Comparison of ENCODE assay signal across 24 cellular contexts in the genomic region with DNA sequence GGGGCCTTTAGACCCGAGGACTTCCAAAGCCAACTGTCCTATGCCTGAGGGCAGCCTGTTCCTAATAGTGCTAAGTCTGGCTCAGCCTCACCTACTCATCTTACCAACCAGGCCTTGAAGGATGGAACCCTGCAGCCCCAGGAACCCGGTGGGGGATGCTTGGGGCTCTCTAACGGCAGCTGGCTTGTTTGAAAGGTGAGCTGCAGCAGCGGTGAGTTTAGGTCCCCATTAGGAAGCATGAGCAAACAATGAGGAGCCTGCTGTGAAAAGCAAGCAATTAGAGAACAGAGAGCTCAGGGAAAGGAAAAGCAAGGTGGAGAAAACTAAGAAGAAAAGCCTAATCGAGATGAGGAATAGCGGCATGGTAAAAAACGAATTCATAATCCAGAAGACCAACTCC. TPM values are rescaled to one million over a fixed set of nuclear protein-coding genes. Genes with fewer than 3 reads are reported as not detected.
A peak's percentile ranks its signal among the peaks of the same experiment; 100 is the strongest.
DNase-seq lines count a peak whose midpoint lies in the region; ATAC-seq and TF ChIP-seq lines count a peak whose summit lies in the region.
"Had no signal": no experiment of that assay in that cellular context is flagged by ENCODE, and none has a peak within 500 bp of the region (broad histone marks: within the 10 kb centered on the region; RNA-seq: fewer than 3 reads in every experiment).

No MANE protein-coding gene starts in this region.

- no peak overlapping the region for H2AFZ ChIP-seq in GM23338

- H3K9me2 ChIP-seq in GM23338 (ENCODE audit: insufficient read depth) = no peaks in the 10 kb centered on the region

- H3K27me3 ChIP-seq in GM23338 (ENCODE audit: insufficient read depth) (no peaks in the 10 kb centered on the region), endodermal cell (ENCODE audit: control insufficient read depth, insufficient read depth, low read length, poor library complexity, severe bottlenecking) (no peaks in the 10 kb centered on the region)
- H3K27me3 ChIP-seq in CD8-positive, alpha-beta memory T cell (ENCODE audit: insufficient read depth, low read length, poor library complexity, severe bottlenecking) = no peaks in the 10 kb centered on the region
- H3K27me3 ChIP-seq: Peyer's patch, SJSA1 had no signal

- no peaks in the 10 kb centered on the region for H3K79me2 ChIP-seq in GM23338 (replicated peaks; ENCODE audit: insufficient read depth)

- TF ChIP-seq CTCF in GM23338 (conservative IDR thresholded peaks at IDR 0.05; ENCODE audit: low read depth in 2 of 2) = no peak
- no peak for TF ChIP-seq CTCF in endodermal cell (conservative IDR thresholded peaks at IDR 0.05)

- H3K9me3 ChIP-seq in endodermal cell (ENCODE audit: control insufficient read depth, low read length) = no peaks in the 10 kb centered on the region
- no peaks in the 10 kb centered on the region for H3K9me3 ChIP-seq in CD8-positive, alpha-beta memory T cell (ENCODE audit: low read length)
- H3K9me3 ChIP-seq: Peyer's patch, SJSA1 had no signal

- H3K4me3 Mint-ChIP-seq in GM23338 (no peak overlapping the region), endodermal cell (no peak overlapping the region)
- no peak overlapping the region for H3K4me3 Mint-ChIP-seq in naive thymus-derived CD8-positive, alpha-beta T cell
- H3K4me3 Mint-ChIP-seq in CD8-positive, alpha-beta memory T cell = no peak overlapping the region
- H3K4me3 Mint-ChIP-seq: CD8-positive, alpha-beta T cell had no signal

- H3K4me3 ChIP-seq in GM23338 (no peak overlapping the region), endodermal cell (ENCODE audit: low read length) (no peak overlapping the region)
- H3K4me3 ChIP-seq in CD8-positive, alpha-beta memory T cell (ENCODE audit: low read length) = no peak overlapping the region
- H3K4me3 ChIP-seq: GM12878, Peyer's patch, SJSA1 had no signal

- H3K4me1 ChIP-seq in GM23338 (ENCODE audit: insufficient read depth) = peaks cover 11% of the 10 kb centered on the region
- H3K4me1 ChIP-seq in endodermal cell (ENCODE audit: control insufficient read depth, insufficient read depth, low read length) = no peaks in the 10 kb centered on the region
- no peaks in the 10 kb centered on the region for H3K4me1 ChIP-seq in CD8-positive, alpha-beta memory T cell (ENCODE audit: insufficient read depth, low read length)
- H3K4me1 ChIP-seq: Peyer's patch, SJSA1 had no signal

- H3K9ac ChIP-seq in endodermal cell (ENCODE audit: extremely low read depth, low read length, poor library complexity, severe bottlenecking) = no peak overlapping the region
- H3K9ac ChIP-seq: KMS-11 had no signal

- H3K36me3 Mint-ChIP-seq in GM23338 (ENCODE audit: low read depth) = peaks cover 10% of the 10 kb centered on the region
- no peaks in the 10 kb centered on the region for H3K36me3 Mint-ChIP-seq in endodermal cell (ENCODE audit: low read depth)
- H3K36me3 Mint-ChIP-seq in naive thymus-derived CD8-positive, alpha-beta T cell = peaks cover 22 to 100% (median 75%) of the 10 kb centered on the region in 3 donors
- H3K36me3 Mint-ChIP-seq in CD8-positive, alpha-beta memory T cell = peaks cover 31 to 99% (median 45%) of the 10 kb centered on the region in 3 donors

- H4K20me1 ChIP-seq in GM23338 (replicated peaks; ENCODE audit: insufficient read depth) = no peaks in the 10 kb centered on the region

- POLR2A ChIA-PET in naive thymus-derived CD8-positive, alpha-beta T cell (lab: Charles Lee) = interaction anchor here (0.7 kb wide), 1 partner anchor 580 kb away, joined by 3 read pairs; no protein-coding TSS in a partner anchor
- POLR2A ChIA-PET in CD8-positive, alpha-beta memory T cell (lab: Charles Lee) = no interaction called here

- WGBS in endodermal cell (ENCODE audit: insufficient coverage in 1 of 2, insufficient read length in 1 of 2), 2 experiments = 65 to 79% methylated on average over 4 to 7 of the region's 7 CpGs

- peaks cover 9% of the 10 kb centered on the region; the same call in 2 of the 3 replicates for H3K9me3 Mint-ChIP-seq in GM23338
- peaks cover 6% of the 10 kb centered on the region for H3K9me3 Mint-ChIP-seq in endodermal cell
- H3K9me3 Mint-ChIP-seq in naive thymus-derived CD8-positive, alpha-beta T cell = no peaks in the 10 kb centered on the region
- H3K9me3 Mint-ChIP-seq in CD8-positive, alpha-beta memory T cell = no peaks in the 10 kb centered on the region
- H3K9me3 Mint-ChIP-seq: CD8-positive, alpha-beta T cell had no signal

- H3K27me3 Mint-ChIP-seq in GM23338 (ENCODE audit: insufficient read depth, low read depth, poor library complexity) (peaks cover 7% of the 10 kb centered on the region), endodermal cell (ENCODE audit: insufficient read depth) (peaks cover 2% of the 10 kb centered on the region)
- no peaks in the 10 kb centered on the region for H3K27me3 Mint-ChIP-seq in naive thymus-derived CD8-positive, alpha-beta T cell
- H3K27me3 Mint-ChIP-seq in CD8-positive, alpha-beta memory T cell = peaks cover 0 to 1% of the 10 kb centered on the region in 2 donors

- peak; percentile 23 for DNase-seq in GM23338 (ENCODE audit: low spot score)
- peak; percentile 27 for DNase-seq in NCI-H69 (lab: John Stamatoyannopoulos, UW)
- no peak for DNase-seq in endodermal cell
- DNase-seq in naive thymus-derived CD8-positive, alpha-beta T cell = no peak
- no peak for DNase-seq in NCI-H2227 treated with DMSO at 0.1 percent for 48 hours (lab: John Stamatoyannopoulos, UW)
- no peak for DNase-seq in CD8-positive, alpha-beta memory T cell
- DNase-seq in DMS 273 treated with DMSO at 0.1 percent for 48 hours (lab: John Stamatoyannopoulos, UW) = no peak
- DNase-seq: C1 segment of cervical spinal cord; CD8-positive, alpha-beta T cell; DMS79 treated with DMSO at 0.1 percent for 48 hours; GOT3; IMR-90; NCI-H1092 treated with DMSO at 0.1 percent for 48 hours; NCI-H1436 treated with DMSO at 0.1 percent for 48 hours; NCI-H1930; NCI-H2171; NCI-H446; NCI-H82; Peyer's patch; T-helper 1 cell had no signal

- no peaks in the 10 kb centered on the region for H3F3A ChIP-seq in GM23338 (replicated peaks; ENCODE audit: low read depth)

- CTCF ChIA-PET in CD8-positive, alpha-beta memory T cell (lab: Charles Lee) = no interaction called here

- H3K4me2 ChIP-seq in GM23338 = no peak overlapping the region
- H3K4me2 ChIP-seq: KMS-11 had no signal

- H3K4me1 Mint-ChIP-seq in GM23338 (peaks cover 21% of the 10 kb centered on the region), endodermal cell (peaks cover 10% of the 10 kb centered on the region)
- peaks cover 0 to 10% (median 3%) of the 10 kb centered on the region in 4 donors for H3K4me1 Mint-ChIP-seq in naive thymus-derived CD8-positive, alpha-beta T cell
- H3K4me1 Mint-ChIP-seq in CD8-positive, alpha-beta memory T cell = peaks cover 0 to 2% (median 0%) of the 10 kb centered on the region in 3 donors

- H3K36me3 ChIP-seq in GM23338 (ENCODE audit: insufficient read depth) (no peaks in the 10 kb centered on the region), endodermal cell (ENCODE audit: control insufficient read depth, insufficient read depth, low read length) (no peaks in the 10 kb centered on the region)
- peaks cover 50% of the 10 kb centered on the region for H3K36me3 ChIP-seq in CD8-positive, alpha-beta memory T cell (ENCODE audit: insufficient read depth, low read length)
- H3K36me3 ChIP-seq: SJSA1 had no signal

- ATAC-seq in GM23338 (peak; percentile 80), GM19395 (IDR thresholded peaks at IDR 0.05; ENCODE audit: unreplicated experiment) (no peak)
- no peak for ATAC-seq in naive thymus-derived CD8-positive, alpha-beta T cell
- ATAC-seq: CD8-positive, alpha-beta T cell; GM12878 had no signal

- no peak overlapping the region for H3K27ac Mint-ChIP-seq in GM23338
- H3K27ac Mint-ChIP-seq in endodermal cell = no peak overlapping the region
- peak overlapping the region in 6 of 10 donors; percentile 7 to 75 (median 60) for H3K27ac Mint-ChIP-seq in naive thymus-derived CD8-positive, alpha-beta T cell
- H3K27ac Mint-ChIP-seq in CD8-positive, alpha-beta memory T cell = peak overlapping the region in 1 of 8 donors; percentile 61

- H3K27ac ChIP-seq in GM23338 (ENCODE audit: low read depth) = no peak overlapping the region
- peak overlapping the region; percentile 80 for H3K27ac ChIP-seq in endodermal cell (ENCODE audit: low read depth, low read length)
- no peak overlapping the region for H3K27ac ChIP-seq in CD8-positive, alpha-beta memory T cell (ENCODE audit: low read depth, low read length)
- H3K27ac ChIP-seq: KMS-11, Peyer's patch, SJSA1 had no signal

TF ChIP-seq in GM23338, 12 proteins besides CTCF, POLR2A, EP300 and RAD21 (continues in another document):
- TF ChIP-seq, protein P1, sequence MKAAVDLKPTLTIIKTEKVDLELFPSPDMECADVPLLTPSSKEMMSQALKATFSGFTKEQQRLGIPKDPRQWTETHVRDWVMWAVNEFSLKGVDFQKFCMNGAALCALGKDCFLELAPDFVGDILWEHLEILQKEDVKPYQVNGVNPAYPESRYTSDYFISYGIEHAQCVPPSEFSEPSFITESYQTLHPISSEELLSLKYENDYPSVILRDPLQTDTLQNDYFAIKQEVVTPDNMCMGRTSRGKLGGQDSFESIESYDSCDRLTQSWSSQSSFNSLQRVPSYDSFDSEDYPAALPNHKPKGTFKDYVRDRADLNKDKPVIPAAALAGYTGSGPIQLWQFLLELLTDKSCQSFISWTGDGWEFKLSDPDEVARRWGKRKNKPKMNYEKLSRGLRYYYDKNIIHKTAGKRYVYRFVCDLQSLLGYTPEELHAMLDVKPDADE (IDR thresholded peaks at IDR 0.05) = no peak
- TF ChIP-seq CREB1 (CRISPR knock-in tag; IDR thresholded peaks at IDR 0.05; ENCODE audit: low read depth) = no peak
- TF ChIP-seq ZNF331 (CRISPR knock-in tag; IDR thresholded peaks at IDR 0.05; ENCODE audit: low read depth) = no peak
- TF ChIP-seq POLR2AphosphoS5 (IDR thresholded peaks at IDR 0.05; ENCODE audit: low read depth) = no peak
- no peak for TF ChIP-seq NANOG (IDR thresholded peaks at IDR 0.05; ENCODE audit: borderline replicate concordance)

RNA-seq across cellular contexts. Expression of a gene that starts 39.9 kb away (rescaled TPM):
- 1.1 and 2.3 TPM in 2 replicates for total RNA-seq in GM23338 (2014; rRNA removed; shearing (Covaris generic))
- 4.6 and 8.2 TPM in 2 replicates for polyA plus RNA-seq in GM23338 (2016; fragmentation: Nextera tagmentation; extraction: Ambion mirVana)
- 1 to 10 TPM in 1 of 2 donors, under 1 TPM in 1; 0.49 to 1.2 TPM for total RNA-seq in endodermal cell
- 2.9 TPM for polyA plus RNA-seq in endodermal cell (2013, experiment 1 of 2)
- 2.2 TPM for polyA plus RNA-seq in endodermal cell (2013, experiment 2 of 2)
- 100 to 1,000 TPM; 116 to 121 TPM for total RNA-seq in naive thymus-derived CD8-positive, alpha-beta T cell
- polyA plus RNA-seq in naive thymus-derived CD8-positive, alpha-beta T cell = 100 to 1,000 TPM in 2 of 3 donors, 10 to 100 TPM in 1; 82.8 to 115 (median 112) TPM
- total RNA-seq in CD8-positive, alpha-beta memory T cell = 10 to 100 TPM; 55.2 to 57.9 TPM
- polyA plus RNA-seq in CD8-positive, alpha-beta memory T cell = 106 TPM

RNA-seq across cellular contexts. Expression of a gene that starts 45.6 kb away (rescaled TPM):
- 0.24 and 0.39 TPM in 2 replicates for total RNA-seq in GM23338 (2014; rRNA removed; shearing (Covaris generic))
- polyA plus RNA-seq in GM23338 (2016; fragmentation: Nextera tagmentation; extraction: Ambion mirVana) = 0.54 and 0.70 TPM in 2 replicates
- not detected for total RNA-seq in endodermal cell
- 0.14 TPM for polyA plus RNA-seq in endodermal cell (2013, experiment 1 of 2)
- polyA plus RNA-seq in endodermal cell (2013, experiment 2 of 2) = not detected
- total RNA-seq in naive thymus-derived CD8-positive, alpha-beta T cell = 10 to 100 TPM; 23.1 to 27.5 TPM
- polyA plus RNA-seq in naive thymus-derived CD8-positive, alpha-beta T cell = 10 to 100 TPM in 2 of 3 donors, 1 to 10 TPM in 1; 7.5 to 14.8 (median 10.4) TPM
- total RNA-seq in CD8-positive, alpha-beta memory T cell = 100 to 1,000 TPM; 108 to 111 TPM
- polyA plus RNA-seq in CD8-positive, alpha-beta memory T cell = 34.0 TPM

Comparison
In these comparisons a context has a peak if more than half of its experiments do, and no peak if none do; other contexts are left out.
1. DNase-seq: peak in GM23338 (single experiment) and NCI-H69 (single experiment); none in endodermal cell (single experiment), naive thymus-derived CD8-positive, alpha-beta T cell (0 of 10), NCI-H2227 treated with DMSO at 0.1 percent for 48 hours (single experiment), CD8-positive, alpha-beta memory T cell (0 of 5) and DMS 273 treated with DMSO at 0.1 percent for 48 hours (single experiment).
2. H3K27ac Mint-ChIP-seq: peak in naive thymus-derived CD8-positive, alpha-beta T cell (6 of 10); none in GM23338 (single experiment) and endodermal cell (single experiment).
3. RNA of a gene that starts 39.9 kb away (total RNA-seq): 116 to 121 TPM in naive thymus-derived CD8-positive, alpha-beta T cell and 55.2 to 57.9 TPM in CD8-positive, alpha-beta memory T cell; 1.1 to 2.3 TPM in GM23338 and 0.49 to 1.2 TPM in endodermal cell; every median in the first group is over 10 times any median in the second.
4. RNA of a gene that starts 45.6 kb away (total RNA-seq): 108 to 111 TPM in CD8-positive, alpha-beta memory T cell and 23.1 to 27.5 TPM in naive thymus-derived CD8-positive, alpha-beta T cell; not detected in endodermal cell and 0.24 to 0.39 TPM in GM23338; every median in the first group is over 10 times any median in the second.